Comparison of ENCODE assay signal across 8 cellular contexts in genomic region chr7:83271212-83272099, GRCh38.
DNase-seq lines count a peak whose midpoint lies in the region; ATAC-seq and TF ChIP-seq lines count a peak whose summit lies in the region.

No MANE protein-coding gene starts in this region.

- DNase-seq in Caki2 (ENCODE audit: low read depth), result peak; percentile 22
- DNase-seq in RKO (ENCODE audit: low spot score), result peak; percentile 68
- peak; percentile 2 for DNase-seq in globus pallidus (ENCODE audit: low spot score)
- DNase-seq in activated CD4-positive, alpha-beta T cell treated with anti-CD3 and anti-CD28 coated beads, Interleukin-2, amount 50 U/mL, for 48 hours, result no peak

- no peak overlapping the region for H3K4me2 ChIP-seq in KMS-11

- no peaks in the 10 kb centered on the region for H3K79me2 ChIP-seq in KMS-11 (ENCODE audit: insufficient read depth, low read depth)

- H3K9ac ChIP-seq in KMS-11, result no peak overlapping the region

- H3K36me3 ChIP-seq in KMS-11 (ENCODE audit: insufficient read depth), result no peaks in the 10 kb centered on the region

- H2AFZ ChIP-seq in KMS-11 (ENCODE audit: low read depth), result no peak overlapping the region

- no peak overlapping the region for H3K27ac ChIP-seq in KMS-11

- ATAC-seq in HG02885 (IDR thresholded peaks at IDR 0.05; ENCODE audit: poor library complexity, unreplicated experiment) (no peak), HG02840 (IDR thresholded peaks at IDR 0.05; ENCODE audit: low FRiP score, unreplicated experiment) (no peak), HG02571 (IDR thresholded peaks at IDR 0.05; ENCODE audit: unreplicated experiment) (no peak)

- no peaks in the 10 kb centered on the region for H3K4me1 ChIP-seq in KMS-11 (ENCODE audit: low read depth, poor library complexity, severe bottlenecking)

- H3K4me3 ChIP-seq in KMS-11 (IDR thresholded peaks at IDR 0.05; ENCODE audit: insufficient read depth, low read depth, low read length), result no peak overlapping the region

- no peaks in the 10 kb centered on the region for H4K20me1 ChIP-seq in KMS-11 (ENCODE audit: insufficient read depth)

- in situ Hi-C loops in Caki2 (cut with HindIII; ENCODE audit: low pct_unique_long_range_greater_than_20kb, low sequenced_read_pairs), result no loop called here

- H3K27me3 ChIP-seq in KMS-11 (ENCODE audit: insufficient read depth, low read depth), result no peaks in the 10 kb centered on the region

- peak; percentile 43; the same call in 1 of the 2 replicates for TF ChIP-seq CTCF in KMS-11 (conservative IDR thresholded peaks at IDR 0.05; ENCODE audit: low read depth, low read length)

Comparison
In these comparisons a context has a peak if more than half of its experiments do, and no peak if none do; other contexts are left out.
1. DNase-seq: peak in Caki2 (single experiment), RKO (single experiment) and globus pallidus (single experiment); none in activated CD4-positive, alpha-beta T cell treated with anti-CD3 and anti-CD28 coated beads, Interleukin-2, amount 50 U/mL, for 48 hours (0 of 2).